In the genomic region with DNA sequence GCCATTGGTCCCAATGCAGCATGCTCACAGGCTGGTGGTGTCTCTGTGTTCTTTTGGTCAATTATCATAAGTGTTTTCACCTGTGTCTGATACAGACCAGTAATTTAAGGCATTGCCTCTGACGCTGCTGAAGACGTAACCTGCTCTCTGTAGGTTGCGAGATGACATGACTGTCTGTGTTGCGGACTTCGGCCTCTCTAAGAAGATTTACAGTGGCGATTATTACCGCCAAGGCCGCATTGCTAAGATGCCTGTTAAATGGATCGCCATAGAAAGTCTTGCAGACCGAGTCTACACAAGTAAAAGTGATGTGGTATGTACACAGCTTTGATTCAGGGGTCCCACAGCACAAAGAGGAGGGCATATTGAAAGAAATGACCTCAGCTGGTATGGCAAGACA, we compare ENCODE assay signal across 23 cellular contexts.
"Had no signal": no experiment of that assay in that cellular context is flagged by ENCODE, and none has a peak within 500 bp of the region (broad histone marks: within the 10 kb centered on the region; RNA-seq: fewer than 3 reads in every experiment).

No MANE protein-coding gene starts in this region.

- H3K4me1 Mint-ChIP-seq: naive B cell; stimulated activated memory B cell treated with anti-CD40 and anti-IgM and Interleukin-4, amounts not matched to agents 10 μg/mL and 1 μg/mL and 100 μg/mL, for 72 hours had no signal

- H3K9me3 ChIP-seq: gastrocnemius medialis, left lung, mucosa of descending colon, neutrophil, pancreas, spleen, testis, tibial artery, vagina had no signal

- H3K27ac ChIP-seq: gastrocnemius medialis, left lung, neutrophil, pancreas, testis, tibial artery, vagina had no signal

- H3K27ac Mint-ChIP-seq: effector memory CD8-positive, alpha-beta T cell; mesothelial cell of epicardium; natural killer cell treated with Interleukin-12 subunit alpha and Interleukin-12 subunit beta and Interleukin-15 and Interleukin-18, amount 100 ng/mL, for 72 hours; stimulated activated memory B cell treated with anti-CD40 and anti-IgM and Interleukin-4, amounts not matched to agents 10 μg/mL and 1 μg/mL and 100 μg/mL, for 72 hours had no signal

- H3K36me3 ChIP-seq: neutrophil had no signal

- H3K27me3 ChIP-seq: gastrocnemius medialis, left lung, neutrophil, pancreas, spleen, testis, tibial artery, vagina had no signal

- ATAC-seq: effector memory CD8-positive, alpha-beta T cell; gastrocnemius medialis; left cardiac atrium; natural killer cell treated with Interleukin-12 subunit alpha and Interleukin-12 subunit beta and Interleukin-15 and Interleukin-18, amount 100 ng/mL, for 72 hours; sciatic nerve; stimulated activated memory B cell treated with anti-CD40 and anti-IgM and Interleukin-4, amounts not matched to agents 10 μg/mL and 1 μg/mL and 100 μg/mL, for 72 hours; stimulated activated naive CD8-positive, alpha-beta T cell treated with anti-CD3 and anti-CD28 coated beads, Interleukin-15, Interleukin-2, amounts not matched to agents 100 U/mL and 50 U/mL, for 24 hours had no signal

- H3K36me3 Mint-ChIP-seq: naive B cell; natural killer cell treated with Interleukin-12 subunit alpha and Interleukin-12 subunit beta and Interleukin-15 and Interleukin-18, amount 100 ng/mL, for 72 hours; stimulated activated memory B cell treated with anti-CD40 and anti-IgM and Interleukin-4, amounts not matched to agents 10 μg/mL and 1 μg/mL and 100 μg/mL, for 72 hours had no signal

- DNase-seq: cortex of kidney; effector memory CD8-positive, alpha-beta T cell; gastrocnemius medialis; head of caudate nucleus; left cardiac atrium; left lung; mucosa of descending colon; naive B cell; pancreas; spleen; stimulated activated CD4-positive, alpha-beta T cell treated with anti-CD3 and anti-CD28 coated beads, Interleukin-4, amount 100 ng/mL, for 4 hours; stimulated activated naive CD8-positive, alpha-beta T cell treated with anti-CD3 and anti-CD28 coated beads, Interleukin-15, Interleukin-2, amounts not matched to agents 100 U/mL and 50 U/mL, for 24 hours; substantia nigra; testis; tibial artery had no signal

- H3K9me3 Mint-ChIP-seq: effector memory CD8-positive, alpha-beta T cell; natural killer cell treated with Interleukin-12 subunit alpha and Interleukin-12 subunit beta and Interleukin-15 and Interleukin-18, amount 100 ng/mL, for 72 hours had no signal

- H3K4me3 Mint-ChIP-seq: effector memory CD8-positive, alpha-beta T cell; mesothelial cell of epicardium; natural killer cell treated with Interleukin-12 subunit alpha and Interleukin-12 subunit beta and Interleukin-15 and Interleukin-18, amount 100 ng/mL, for 72 hours; neural crest cell; stimulated activated memory B cell treated with anti-CD40 and anti-IgM and Interleukin-4, amounts not matched to agents 10 μg/mL and 1 μg/mL and 100 μg/mL, for 72 hours had no signal

- H3K4me3 ChIP-seq: gastrocnemius medialis, left lung, mucosa of descending colon, pancreas, spleen, testis, tibial artery, vagina had no signal

- FAIRE-seq: endometrium, pancreas had no signal

- H3K4me1 ChIP-seq: gastrocnemius medialis, pancreas, tibial artery, vagina had no signal
